23 cellular contexts compared by ENCODE assay signal in genomic region chr20:19308151-19308550, GRCh38.
"Had no signal": no experiment of that assay in that cellular context is flagged by ENCODE, and none has a peak within 500 bp of the region (broad histone marks: within the 10 kb centered on the region; RNA-seq: fewer than 3 reads in every experiment).

No MANE protein-coding gene starts in this region.

- H3K4me3 Mint-ChIP-seq: activated CD8-positive, alpha-beta T cell treated with anti-CD3 and anti-CD28 coated beads, Interleukin-2, amount 10 ng/mL, durations not matched to agents 7 days and 5 days; activated naive CD8-positive, alpha-beta T cell; activated T-helper 17 cell treated with anti-CD3 and anti-CD28 coated beads, Interleukin-2, amount 50 U/mL, for 72 hours; central memory CD8-positive, alpha-beta T cell; neural crest cell; T-helper 2 cell treated with Interferon-gamma antibody and Interleukin-4, amounts not matched to agents 5 μg/mL and 100 μg/mL, for 36 hours had no signal

- H3K36me3 ChIP-seq: adrenal gland, ascending aorta, brain microvascular endothelial cell, upper lobe of left lung had no signal

- H3K27ac ChIP-seq: adrenal gland, ascending aorta, brain microvascular endothelial cell, foreskin keratinocyte had no signal

- H3K4me1 ChIP-seq: adrenal gland, ascending aorta, foreskin keratinocyte, upper lobe of left lung had no signal

- DNase-seq: activated CD4-positive, alpha-beta T cell treated with anti-CD3 and anti-CD28 coated beads for 1 hour; activated CD4-positive, alpha-beta T cell treated with anti-CD3 and anti-CD28 coated beads, Interleukin-2, amount 50 U/mL, for 1 hour; activated CD8-positive, alpha-beta T cell treated with anti-CD3 and anti-CD28 coated beads, Interleukin-2, amount 10 ng/mL, durations not matched to agents 7 days and 5 days; activated naive CD4-positive, alpha-beta T cell; activated T-cell treated with anti-CD3 and anti-CD28 coated beads, Interleukin-2, amount 50 U/mL, for 1 hour; adrenal gland; brain microvascular endothelial cell; effector memory CD4-positive, alpha-beta T cell; foreskin keratinocyte; naive B cell; retina; stimulated activated CD4-positive, alpha-beta T cell treated with anti-CD3 and anti-CD28 coated beads, Interleukin-4, amount 100 ng/mL, for 1 hour; stimulated activated naive CD4-positive, alpha-beta T cell; upper lobe of left lung had no signal

- H3K9me3 ChIP-seq: adrenal gland, ascending aorta, upper lobe of left lung had no signal

- H3K4me1 Mint-ChIP-seq: activated T-helper 17 cell treated with anti-CD3 and anti-CD28 coated beads, Interleukin-2, amount 50 U/mL, for 72 hours; central memory CD8-positive, alpha-beta T cell; naive B cell; neural crest cell had no signal

- H3K27me3 ChIP-seq: adrenal gland, ascending aorta, brain microvascular endothelial cell, foreskin keratinocyte, upper lobe of left lung had no signal

- ATAC-seq: activated CD8-positive, alpha-beta T cell treated with anti-CD3 and anti-CD28 coated beads, Interleukin-2, amount 10 ng/mL, durations not matched to agents 7 days and 5 days; activated T-helper 17 cell treated with anti-CD3 and anti-CD28 coated beads, Interleukin-2, amount 50 U/mL, for 72 hours; foreskin keratinocyte; left lobe of liver had no signal

- H3K27me3 Mint-ChIP-seq: central memory CD8-positive, alpha-beta T cell; progenitor cell of endocrine pancreas had no signal

- H3K9me3 Mint-ChIP-seq: T-helper 2 cell treated with Interferon-gamma antibody and Interleukin-4, amounts not matched to agents 5 μg/mL and 100 μg/mL, for 36 hours had no signal

- H3K27ac Mint-ChIP-seq: activated CD8-positive, alpha-beta T cell treated with anti-CD3 and anti-CD28 coated beads, Interleukin-2, amount 10 ng/mL, durations not matched to agents 7 days and 5 days; activated naive CD8-positive, alpha-beta T cell; activated T-helper 17 cell treated with anti-CD3 and anti-CD28 coated beads, Interleukin-2, amount 50 U/mL, for 72 hours; naive B cell; progenitor cell of endocrine pancreas; T-helper 2 cell treated with Interferon-gamma antibody and Interleukin-4, amounts not matched to agents 5 μg/mL and 100 μg/mL, for 36 hours had no signal

- H3K36me3 Mint-ChIP-seq: activated naive CD8-positive, alpha-beta T cell; naive B cell had no signal

- H3K4me3 ChIP-seq: adrenal gland, ascending aorta, lung, upper lobe of left lung had no signal
